In the genomic region with DNA sequence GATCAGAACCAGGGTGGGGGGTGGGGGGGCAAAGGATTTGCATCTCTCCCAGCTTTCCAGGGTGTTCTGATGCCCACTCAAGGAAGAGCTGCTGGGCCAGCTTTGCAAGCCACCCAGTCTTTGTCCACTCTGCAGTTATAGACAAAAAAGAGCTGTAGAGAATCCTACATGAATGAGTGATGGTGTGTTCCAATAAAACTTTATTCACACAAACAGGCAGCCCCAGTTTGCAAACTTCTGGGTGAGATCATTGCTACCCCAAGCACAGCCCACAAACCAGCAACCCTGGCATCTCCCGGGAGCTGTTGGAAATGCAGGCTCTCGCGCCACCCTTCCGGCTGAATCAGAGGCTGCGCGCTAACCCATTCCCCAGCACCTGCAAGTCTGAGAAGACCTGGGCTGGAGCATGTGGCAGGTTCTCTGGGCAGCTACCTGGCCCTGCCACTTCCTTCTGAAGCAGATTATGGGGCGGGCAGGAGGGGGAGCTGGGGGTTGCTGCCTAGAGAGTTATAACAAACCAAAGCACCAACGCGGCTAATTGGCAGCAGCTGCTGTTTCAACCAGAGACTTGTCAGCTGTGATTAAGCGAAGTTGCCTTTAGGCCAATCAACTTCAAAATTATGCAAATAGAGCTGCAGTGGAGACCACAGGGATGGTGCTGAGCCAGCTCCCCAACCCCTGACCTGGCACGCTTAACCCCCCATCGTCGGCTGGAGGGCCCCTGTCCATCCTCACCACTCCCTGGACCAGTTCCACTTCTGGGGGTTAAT, we compare ENCODE assay signal across 1 cellular context.
TF ChIP-seq lines count a peak whose summit lies in the region.

No MANE protein-coding gene starts in this region.

TF ChIP-seq in K562, 482 proteins besides CTCF, POLR2A, EP300 and RAD21:
- TF ChIP-seq, protein P1, sequence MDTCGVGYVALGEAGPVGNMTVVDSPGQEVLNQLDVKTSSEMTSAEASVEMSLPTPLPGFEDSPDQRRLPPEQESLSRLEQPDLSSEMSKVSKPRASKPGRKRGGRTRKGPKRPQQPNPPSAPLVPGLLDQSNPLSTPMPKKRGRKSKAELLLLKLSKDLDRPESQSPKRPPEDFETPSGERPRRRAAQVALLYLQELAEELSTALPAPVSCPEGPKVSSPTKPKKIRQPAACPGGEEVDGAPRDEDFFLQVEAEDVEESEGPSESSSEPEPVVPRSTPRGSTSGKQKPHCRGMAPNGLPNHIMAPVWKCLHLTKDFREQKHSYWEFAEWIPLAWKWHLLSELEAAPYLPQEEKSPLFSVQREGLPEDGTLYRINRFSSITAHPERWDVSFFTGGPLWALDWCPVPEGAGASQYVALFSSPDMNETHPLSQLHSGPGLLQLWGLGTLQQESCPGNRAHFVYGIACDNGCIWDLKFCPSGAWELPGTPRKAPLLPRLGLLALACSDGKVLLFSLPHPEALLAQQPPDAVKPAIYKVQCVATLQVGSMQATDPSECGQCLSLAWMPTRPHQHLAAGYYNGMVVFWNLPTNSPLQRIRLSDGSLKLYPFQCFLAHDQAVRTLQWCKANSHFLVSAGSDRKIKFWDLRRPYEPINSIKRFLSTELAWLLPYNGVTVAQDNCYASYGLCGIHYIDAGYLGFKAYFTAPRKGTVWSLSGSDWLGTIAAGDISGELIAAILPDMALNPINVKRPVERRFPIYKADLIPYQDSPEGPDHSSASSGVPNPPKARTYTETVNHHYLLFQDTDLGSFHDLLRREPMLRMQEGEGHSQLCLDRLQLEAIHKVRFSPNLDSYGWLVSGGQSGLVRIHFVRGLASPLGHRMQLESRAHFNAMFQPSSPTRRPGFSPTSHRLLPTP (IDR thresholded peaks at IDR 0.05; ENCODE audit: borderline replicate concordance, extremely low read depth, insufficient read length), result no peak
- no peak for TF ChIP-seq SREBF1 (IDR thresholded peaks at IDR 0.05; ENCODE audit: borderline replicate concordance, low read depth, low read length)
- no peak for TF ChIP-seq BACH1 (tag; IDR thresholded peaks at IDR 0.05)
- no peak for TF ChIP-seq ZNF57 (CRISPR knock-in tag; IDR thresholded peaks at IDR 0.05)
- TF ChIP-seq, protein P2, sequence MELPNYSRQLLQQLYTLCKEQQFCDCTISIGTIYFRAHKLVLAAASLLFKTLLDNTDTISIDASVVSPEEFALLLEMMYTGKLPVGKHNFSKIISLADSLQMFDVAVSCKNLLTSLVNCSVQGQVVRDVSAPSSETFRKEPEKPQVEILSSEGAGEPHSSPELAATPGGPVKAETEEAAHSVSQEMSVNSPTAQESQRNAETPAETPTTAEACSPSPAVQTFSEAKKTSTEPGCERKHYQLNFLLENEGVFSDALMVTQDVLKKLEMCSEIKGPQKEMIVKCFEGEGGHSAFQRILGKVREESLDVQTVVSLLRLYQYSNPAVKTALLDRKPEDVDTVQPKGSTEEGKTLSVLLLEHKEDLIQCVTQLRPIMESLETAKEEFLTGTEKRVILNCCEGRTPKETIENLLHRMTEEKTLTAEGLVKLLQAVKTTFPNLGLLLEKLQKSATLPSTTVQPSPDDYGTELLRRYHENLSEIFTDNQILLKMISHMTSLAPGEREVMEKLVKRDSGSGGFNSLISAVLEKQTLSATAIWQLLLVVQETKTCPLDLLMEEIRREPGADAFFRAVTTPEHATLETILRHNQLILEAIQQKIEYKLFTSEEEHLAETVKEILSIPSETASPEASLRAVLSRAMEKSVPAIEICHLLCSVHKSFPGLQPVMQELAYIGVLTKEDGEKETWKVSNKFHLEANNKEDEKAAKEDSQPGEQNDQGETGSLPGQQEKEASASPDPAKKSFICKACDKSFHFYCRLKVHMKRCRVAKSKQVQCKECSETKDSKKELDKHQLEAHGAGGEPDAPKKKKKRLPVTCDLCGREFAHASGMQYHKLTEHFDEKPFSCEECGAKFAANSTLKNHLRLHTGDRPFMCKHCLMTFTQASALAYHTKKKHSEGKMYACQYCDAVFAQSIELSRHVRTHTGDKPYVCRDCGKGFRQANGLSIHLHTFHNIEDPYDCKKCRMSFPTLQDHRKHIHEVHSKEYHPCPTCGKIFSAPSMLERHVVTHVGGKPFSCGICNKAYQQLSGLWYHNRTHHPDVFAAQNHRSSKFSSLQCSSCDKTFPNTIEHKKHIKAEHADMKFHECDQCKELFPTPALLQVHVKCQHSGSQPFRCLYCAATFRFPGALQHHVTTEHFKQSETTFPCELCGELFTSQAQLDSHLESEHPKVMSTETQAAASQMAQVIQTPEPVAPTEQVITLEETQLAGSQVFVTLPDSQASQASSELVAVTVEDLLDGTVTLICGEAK (IDR thresholded peaks at IDR 0.05), result peak; percentile 83
- TF ChIP-seq, protein P2 (CRISPR knock-in tag; IDR thresholded peaks at IDR 0.05), result peak; percentile 67
